In the genomic region with DNA sequence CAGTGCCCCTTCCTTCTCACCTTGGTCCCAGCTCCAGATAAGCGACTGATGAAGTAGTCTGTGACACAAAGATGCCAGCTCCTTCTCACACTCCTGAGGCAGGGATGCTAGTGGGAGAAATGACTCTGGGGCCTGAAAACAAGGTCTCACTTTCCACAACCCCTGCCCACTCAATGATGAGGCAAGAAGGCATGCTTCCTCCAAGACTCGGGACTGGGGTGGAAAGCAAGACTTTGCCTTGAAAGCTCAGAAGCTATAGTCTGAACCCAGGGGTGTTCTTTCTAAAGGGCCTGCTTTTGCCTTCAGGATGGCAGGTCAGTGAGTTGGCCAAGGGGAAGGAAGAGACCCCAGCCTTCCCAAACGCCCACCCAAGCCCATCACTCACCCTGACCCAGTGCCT, we compare ENCODE assay signal across 8 cellular contexts. TPM values are rescaled to one million over a fixed set of nuclear protein-coding genes. Genes with fewer than 3 reads are reported as not detected.
DNase-seq lines count a peak whose midpoint lies in the region; ATAC-seq and TF ChIP-seq lines count a peak whose summit lies in the region.

No MANE protein-coding gene starts in this region.

- no peaks in the 10 kb centered on the region for H3K27me3 ChIP-seq in CD4-positive, CD25-positive, alpha-beta regulatory T cell (ENCODE audit: control insufficient read depth, insufficient read depth, low read length)
- H3K27me3 ChIP-seq in OCI-LY3 (ENCODE audit: low read depth, low read length) (no peaks in the 10 kb centered on the region), osteoblast (ENCODE audit: insufficient read depth, low read length) (no peaks in the 10 kb centered on the region)

- H3K36me3 ChIP-seq in CD4-positive, CD25-positive, alpha-beta regulatory T cell (ENCODE audit: control insufficient read depth, insufficient read depth, low read length), result peaks cover 21% of the 10 kb centered on the region
- H3K36me3 ChIP-seq in OCI-LY3 (replicated peaks; ENCODE audit: low read depth, low read length) (peaks cover 7% of the 10 kb centered on the region), osteoblast (ENCODE audit: insufficient read depth, low read length) (peaks cover 33% of the 10 kb centered on the region)

- H3K4me1 Mint-ChIP-seq in CD4-positive, CD25-positive, alpha-beta regulatory T cell, result peaks cover 0 to 53% (median 25%) of the 10 kb centered on the region in 4 donors

- H3K36me3 Mint-ChIP-seq in CD4-positive, CD25-positive, alpha-beta regulatory T cell, result peaks cover 18% of the 10 kb centered on the region

- peak overlapping the region; percentile 80 for H3K9ac ChIP-seq in OCI-LY3 (ENCODE audit: low read length)

- H3K9me3 Mint-ChIP-seq in CD4-positive, CD25-positive, alpha-beta regulatory T cell, result no peaks in the 10 kb centered on the region

- peak overlapping the region; percentile 92 for H3K4me2 ChIP-seq in OCI-LY3 (ENCODE audit: low read length)
- H3K4me2 ChIP-seq in osteoblast (ENCODE audit: insufficient read depth, low read length), result peak overlapping the region; percentile 94

- H3K27ac ChIP-seq in CD4-positive, CD25-positive, alpha-beta regulatory T cell (ENCODE audit: insufficient read depth, low read length, poor library complexity, severe bottlenecking), result peak overlapping the region; percentile 91
- H3K27ac ChIP-seq in OCI-LY3 (ENCODE audit: low read length), result no peak overlapping the region
- peak overlapping the region; percentile 77 for H3K27ac ChIP-seq in osteoblast (ENCODE audit: low read depth, low read length)

- peak overlapping the region; percentile 15 to 100 (median 98) for H3K4me3 Mint-ChIP-seq in CD4-positive, CD25-positive, alpha-beta regulatory T cell

- H4K20me1 ChIP-seq in OCI-LY3 (ENCODE audit: insufficient read depth, low read length) (no peaks in the 10 kb centered on the region), osteoblast (ENCODE audit: insufficient read depth, low read length) (no peaks in the 10 kb centered on the region)

- H3K79me2 ChIP-seq in OCI-LY3 (ENCODE audit: low read length) (peaks cover 22% of the 10 kb centered on the region), osteoblast (ENCODE audit: insufficient read depth, low read length) (peaks cover 62% of the 10 kb centered on the region)

- H3K27me3 Mint-ChIP-seq in CD4-positive, CD25-positive, alpha-beta regulatory T cell, result no peaks in the 10 kb centered on the region

- TF ChIP-seq CTCF in OCI-LY3 (IDR thresholded peaks at IDR 0.05; ENCODE audit: low read depth, low read length) (no peak), epithelial cell of esophagus (IDR thresholded peaks at IDR 0.05; ENCODE audit: insufficient read depth, low read depth, low read length, missing control alignments) (no peak), osteoblast (IDR thresholded peaks at IDR 0.05; ENCODE audit: extremely low read depth, low read depth, low read length) (no peak)

- H3K9me3 ChIP-seq in CD4-positive, CD25-positive, alpha-beta regulatory T cell (ENCODE audit: control insufficient read depth in 2 of 2, low read length in 2 of 2), result no peaks in the 10 kb centered on the region
- H3K9me3 ChIP-seq in OCI-LY3 (ENCODE audit: insufficient read depth, low read length) (no peaks in the 10 kb centered on the region), osteoblast (ENCODE audit: low read depth, low read length) (no peaks in the 10 kb centered on the region)

- no peak overlapping the region for H2AFZ ChIP-seq in OCI-LY3 (ENCODE audit: low read depth, low read length)
- H2AFZ ChIP-seq in osteoblast (ENCODE audit: low read length), result peak overlapping the region; percentile 99

- no peak for ATAC-seq in CD4-positive, CD25-positive, alpha-beta regulatory T cell (ENCODE audit: low read depth in 2 of 2)
- ATAC-seq in HG03135 (IDR thresholded peaks at IDR 0.05; ENCODE audit: unreplicated experiment), result no peak

- peaks cover 22% of the 10 kb centered on the region for H3K4me1 ChIP-seq in CD4-positive, CD25-positive, alpha-beta regulatory T cell (ENCODE audit: control insufficient read depth, insufficient read depth, low read length, poor library complexity, severe bottlenecking)
- H3K4me1 ChIP-seq in OCI-LY3 (ENCODE audit: low read length) (peaks cover 8% of the 10 kb centered on the region), osteoblast (ENCODE audit: insufficient read depth, low read length) (peaks cover 18% of the 10 kb centered on the region)

- DNase-seq in CD4-positive, CD25-positive, alpha-beta regulatory T cell, result no peak
- no peak for DNase-seq in epithelial cell of esophagus (ENCODE audit: low read depth)
- peak; percentile 56 for DNase-seq in osteoblast (ENCODE audit: insufficient read length, low spot score, missing footprints)
- DNase-seq in ecto neural progenitor cell (ENCODE audit: low spot score), result no peak
- DNase-seq in OCI-M2 (lab: John Stamatoyannopoulos, UW; ENCODE audit: unreplicated experiment), result no peak
- DNase-seq in dermis blood vessel endothelial cell, result no peak

- no peak overlapping the region for H3K27ac Mint-ChIP-seq in CD4-positive, CD25-positive, alpha-beta regulatory T cell

- peak overlapping the region; percentile 44 for H3K4me3 ChIP-seq in CD4-positive, CD25-positive, alpha-beta regulatory T cell (ENCODE audit: low read depth, low read length)
- H3K4me3 ChIP-seq in OCI-LY3 (ENCODE audit: low read length) (peak overlapping the region; percentile 99), epithelial cell of esophagus (ENCODE audit: low read length) (peak overlapping the region; percentile 97), osteoblast (ENCODE audit: insufficient read depth, low read length) (peak overlapping the region; percentile 95)

RNA-seq across cellular contexts. Expression of a gene that starts 1.4 kb away (rescaled TPM):
- 15.8 TPM for total RNA-seq in CD4-positive, CD25-positive, alpha-beta regulatory T cell
- 10 to 100 TPM in 3 of 4 donors, 1 to 10 TPM in 1; 8.9 to 14.9 (median 10.4) TPM for polyA plus RNA-seq in CD4-positive, CD25-positive, alpha-beta regulatory T cell
- 32.4 and 32.6 TPM in 2 replicates for total RNA-seq in osteoblast
- 14.9 and 22.8 TPM in 2 replicates for total RNA-seq in dermis blood vessel endothelial cell

RNA-seq across cellular contexts. Expression of a gene that starts 1.4 kb away (rescaled TPM):
- 38.7 TPM for total RNA-seq in CD4-positive, CD25-positive, alpha-beta regulatory T cell
- polyA plus RNA-seq in CD4-positive, CD25-positive, alpha-beta regulatory T cell, result 10 to 100 TPM; 21.7 to 24.7 (median 22.7) TPM
- total RNA-seq in osteoblast, result 17.0 and 18.3 TPM in 2 replicates
- 18.2 and 21.6 TPM in 2 replicates for total RNA-seq in dermis blood vessel endothelial cell

RNA-seq across cellular contexts. Expression of a gene that starts 9.0 kb away (rescaled TPM):
- 57.2 TPM for total RNA-seq in CD4-positive, CD25-positive, alpha-beta regulatory T cell
- 100 to 1,000 TPM; 120 to 163 (median 137) TPM for polyA plus RNA-seq in CD4-positive, CD25-positive, alpha-beta regulatory T cell
- 18.0 and 23.5 TPM in 2 replicates for total RNA-seq in osteoblast
- 25.9 and 33.7 TPM in 2 replicates for total RNA-seq in dermis blood vessel endothelial cell

RNA-seq across cellular contexts. Expression of a gene that starts 16.2 kb away (rescaled TPM):
- total RNA-seq in CD4-positive, CD25-positive, alpha-beta regulatory T cell, result 56.8 TPM
- polyA plus RNA-seq in CD4-positive, CD25-positive, alpha-beta regulatory T cell, result 10 to 100 TPM; 31.7 to 38.0 (median 34.8) TPM
- total RNA-seq in osteoblast, result 33.3 and 35.9 TPM in 2 replicates
- 74.4 and 85.1 TPM in 2 replicates for total RNA-seq in dermis blood vessel endothelial cell

RNA-seq across cellular contexts. Expression of a gene that starts 18.0 kb away (rescaled TPM):
- total RNA-seq in CD4-positive, CD25-positive, alpha-beta regulatory T cell, result not detected
- polyA plus RNA-seq in CD4-positive, CD25-positive, alpha-beta regulatory T cell, result under 1 TPM in 2 of 4 donors, not detected in 2; 0.16 to 0.40 TPM
- total RNA-seq in osteoblast (4.1 and 5.4 TPM in 2 replicates), dermis blood vessel endothelial cell (0.98 and 2.9 TPM in 2 replicates)

Comparison
In these comparisons a context has a peak if more than half of its experiments do, and no peak if none do; other contexts are left out.
1. H3K4me3 ChIP-seq: peak in every context shown above with its lines; median percentile 99 in OCI-LY3; 97 in epithelial cell of esophagus; 95 in osteoblast; 44 in CD4-positive, CD25-positive, alpha-beta regulatory T cell.